19 cellular contexts compared by ENCODE assay signal in the genomic region with DNA sequence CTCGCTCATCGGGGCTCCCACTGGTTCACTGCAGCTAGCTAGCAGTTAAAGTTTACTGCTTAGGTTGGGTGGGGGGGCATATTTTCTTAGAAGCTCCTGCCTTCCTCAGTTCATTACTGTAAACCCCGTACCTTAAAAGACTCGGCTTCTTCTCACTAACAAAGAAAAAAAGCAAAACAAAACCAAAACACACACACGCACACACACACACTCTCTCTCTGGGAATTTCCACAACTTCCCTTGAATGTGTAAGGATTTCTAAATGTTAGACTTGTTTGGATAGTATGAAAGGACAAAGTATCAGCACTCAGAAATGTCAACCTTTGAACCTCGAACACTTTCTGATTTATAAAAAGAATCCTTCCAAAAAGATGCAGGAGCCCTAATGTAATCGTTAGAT. TPM values are rescaled to one million over a fixed set of nuclear protein-coding genes. Genes with fewer than 3 reads are reported as not detected.
DNase-seq lines count a peak whose midpoint lies in the region; ATAC-seq, FAIRE-seq and TF ChIP-seq lines count a peak whose summit lies in the region.
"Had no signal": no experiment of that assay in that cellular context is flagged by ENCODE, and none has a peak within 500 bp of the region (broad histone marks: within the 10 kb centered on the region; RNA-seq: fewer than 3 reads in every experiment).

No MANE protein-coding gene starts in this region.

- peaks cover 74 to 91% (median 84%) of the 10 kb centered on the region in 5 donors for H3K27me3 Mint-ChIP-seq in naive thymus-derived CD4-positive, alpha-beta T cell
- peaks cover 81% of the 10 kb centered on the region for H3K27me3 Mint-ChIP-seq in stimulated activated memory B cell treated with anti-CD40 and anti-IgM and Interleukin-4, amounts not matched to agents 10 μg/mL and 1 μg/mL and 100 μg/mL, for 72 hours

- WGBS in A549 (ENCODE audit: missing lambda C conversion rate) = 38% methylated on average over 7 of the region's 7 CpGs
- 18% methylated on average over 7 of the region's 7 CpGs; no CpG with 5 or more reads in 1 of the 2 experiments for WGBS in H1 (ENCODE audit: extremely low coverage in 1 of 2, insufficient coverage in 1 of 2, insufficient read length in 1 of 2, insufficient replicate concordance in 2 of 2, low coverage in 1 of 2, low lambda C conversion rate in 2 of 2, missing lambda C conversion rate in 1 of 2), 2 experiments

- no peak overlapping the region for H3K4me3 ChIP-seq in A549
- peak overlapping the region; percentile 66 for H3K4me3 ChIP-seq in HUES6 (ENCODE audit: low read depth, low read length)
- peak overlapping the region in 3 of 4 experiments; percentile 36 to 62 (median 42); a peak in 4 of 8 replicates for H3K4me3 ChIP-seq in H1 (ENCODE audit: extremely low read depth in 1 of 4, insufficient read depth in 2 of 4, low read depth in 3 of 4, low read length in 4 of 4)
- no peak overlapping the region for H3K4me3 ChIP-seq in naive thymus-derived CD4-positive, alpha-beta T cell (ENCODE audit: low read length)
- H3K4me3 ChIP-seq: HAP-1 had no signal

- H3K18ac ChIP-seq in H1 (ENCODE audit: extremely low read depth, low read length) = no peak overlapping the region; the same call in 1 of the 2 replicates

- TF ChIP-seq CTCF in A549 (IDR thresholded peaks at IDR 0.05) (no peak), H1 (IDR thresholded peaks at IDR 0.05; ENCODE audit: control extremely low read depth in 1 of 3, insufficient read depth in 1 of 3, low read depth in 1 of 3, low read length in 3 of 3) (no peak)

- H3K27ac Mint-ChIP-seq in naive thymus-derived CD4-positive, alpha-beta T cell = no peak overlapping the region
- no peak overlapping the region for H3K27ac Mint-ChIP-seq in stimulated activated memory B cell treated with anti-CD40 and anti-IgM and Interleukin-4, amounts not matched to agents 10 μg/mL and 1 μg/mL and 100 μg/mL, for 72 hours
- H3K27ac Mint-ChIP-seq: activated CD8-positive, alpha-beta memory T cell treated with anti-CD3 and anti-CD28 coated beads, Interleukin-2, amount 10 ng/mL, durations not matched to agents 7 days and 5 days; activated naive CD4-positive, alpha-beta T cell treated with anti-CD3 and anti-CD28 coated beads, Interleukin-2, amount 10 ng/mL, durations not matched to agents 7 days and 5 days; natural killer cell had no signal

- H2AK5ac ChIP-seq in H1 (ENCODE audit: low read depth, low read length) = no peak overlapping the region

- no peak overlapping the region for H3K56ac ChIP-seq in H1 (replicated peaks; ENCODE audit: insufficient read length, low read depth, low read length)

- no peak overlapping the region for H3K14ac ChIP-seq in H1 (ENCODE audit: insufficient read length)

- H2BK120ac ChIP-seq in H1 (replicated peaks; ENCODE audit: low read depth, low read length) = no peak overlapping the region

- H3K9ac ChIP-seq in HUES6 (ENCODE audit: low read length) = no peak overlapping the region
- no peak overlapping the region for H3K9ac ChIP-seq in H1 (replicated peaks in 1 of 4; ENCODE audit: extremely low read depth in 1 of 4, low read depth in 3 of 4, low read length in 3 of 4)

- peaks cover 0 to 4% (median 0%) of the 10 kb centered on the region in 11 donors for H3K9me3 Mint-ChIP-seq in naive thymus-derived CD4-positive, alpha-beta T cell
- H3K9me3 Mint-ChIP-seq in stimulated activated memory B cell treated with anti-CD40 and anti-IgM and Interleukin-4, amounts not matched to agents 10 μg/mL and 1 μg/mL and 100 μg/mL, for 72 hours = no peaks in the 10 kb centered on the region
- H3K9me3 Mint-ChIP-seq: activated naive CD4-positive, alpha-beta T cell treated with anti-CD3 and anti-CD28 coated beads, Interleukin-2, amount 10 ng/mL, durations not matched to agents 7 days and 5 days had no signal

- POLR2A ChIA-PET in A549 (lab: Yijun Ruan, JAX) (interaction anchor here (0.7 to 3.2 kb wide), 4 partner anchors 8 to 220 kb away, joined by 4 to 48 read pairs (median 16); partner anchors contain the start of gene CCDC91), H1 (lab: Charles Lee; ENCODE audit: partially characterized antibody) (interaction anchor here (1.3 kb wide), 1 partner anchor 192 kb away, joined by 3 read pairs; no protein-coding TSS in a partner anchor)
- POLR2A ChIA-PET in naive thymus-derived CD4-positive, alpha-beta T cell (lab: Charles Lee) = no interaction called here

- TF ChIP-seq POLR2A in A549 (IDR thresholded peaks at IDR 0.05; ENCODE audit: low read length) (no peak), H1 (IDR thresholded peaks at IDR 0.05; ENCODE audit: control extremely low read depth in 1 of 2, low read depth in 2 of 2, low read length in 2 of 2) (no peak)

- H3K4me1 Mint-ChIP-seq in naive thymus-derived CD4-positive, alpha-beta T cell = peaks cover 13 to 42% (median 23%) of the 10 kb centered on the region in 7 donors
- H3K4me1 Mint-ChIP-seq in stimulated activated memory B cell treated with anti-CD40 and anti-IgM and Interleukin-4, amounts not matched to agents 10 μg/mL and 1 μg/mL and 100 μg/mL, for 72 hours = peaks cover 25% of the 10 kb centered on the region

- no peaks in the 10 kb centered on the region for H3K79me1 ChIP-seq in H1 (ENCODE audit: low read depth, low read length)

- no peak for TF ChIP-seq EP300 in A549 (IDR thresholded peaks at IDR 0.05)
- TF ChIP-seq EP300 in H1 (IDR thresholded peaks at IDR 0.05; ENCODE audit: borderline replicate concordance in 1 of 2, low read depth in 2 of 2, low read length in 2 of 2) = no peak

- peaks cover 3 to 14% of the 10 kb centered on the region in 2 experiments for H4K20me1 ChIP-seq in H1 (replicated peaks in 1 of 2; ENCODE audit: control insufficient read depth in 1 of 2, insufficient read depth in 2 of 2, low read length in 2 of 2)

- H3K27me3 ChIP-seq in HUES6 (ENCODE audit: control insufficient read depth, insufficient read depth, low read length) (peaks cover 100% of the 10 kb centered on the region), H1 (replicated peaks in 1 of 4; ENCODE audit: control insufficient read depth in 3 of 4, extremely low read depth in 1 of 4, insufficient read depth in 3 of 4, low read length in 3 of 4) (peaks cover 64 to 98% (median 88%) of the 10 kb centered on the region in 4 experiments)
- H3K27me3 ChIP-seq in naive thymus-derived CD4-positive, alpha-beta T cell (ENCODE audit: control insufficient read depth in 2 of 2, insufficient read depth in 2 of 2, low read length in 2 of 2) = peaks cover 8 to 24% of the 10 kb centered on the region in 2 donors

- H3K27ac ChIP-seq in A549 (peak overlapping the region; percentile 82 to 95; a peak in 4 of 6 replicates), HUES6 (ENCODE audit: low read depth, low read length) (no peak overlapping the region), H1 (ENCODE audit: low read depth, low read length) (no peak overlapping the region)
- H3K27ac ChIP-seq in naive thymus-derived CD4-positive, alpha-beta T cell (ENCODE audit: low read depth, low read length) = no peak overlapping the region
- H3K27ac ChIP-seq: VCaP had no signal

- no peaks in the 10 kb centered on the region for H3K36me3 ChIP-seq in HUES6 (ENCODE audit: control insufficient read depth, insufficient read depth, low read length)
- 0 out of 8 replicates have a peak, but pooled peaks cover 0 to 3% (median 0%) of the 10 kb centered on the region in 4 experiments for H3K36me3 ChIP-seq in H1 (ENCODE audit: control insufficient read depth in 2 of 4, insufficient read depth in 4 of 4, low read length in 3 of 4)
- H3K36me3 ChIP-seq in naive thymus-derived CD4-positive, alpha-beta T cell (ENCODE audit: control insufficient read depth in 2 of 3, insufficient read depth in 3 of 3, low read length in 3 of 3) = no peaks in the 10 kb centered on the region
- H3K36me3 ChIP-seq: HAP-1 had no signal

- H4K91ac ChIP-seq in H1 (replicated peaks; ENCODE audit: insufficient read length, low read length) = no peak overlapping the region

- FAIRE-seq in A549 (lab: Jason Lieb, UNC) (no peak), H1 (lab: Jason Lieb, UNC) (no peak)

- CTCF ChIA-PET in A549 (lab: Yijun Ruan, JAX) = interaction anchor here (1.4 to 3.6 kb wide), 4 partner anchors 47 to 239 kb away, joined by 4 to 41 read pairs (median 12); no protein-coding TSS in a partner anchor
- CTCF ChIA-PET in H1 (lab: Charles Lee; ENCODE audit: partially characterized antibody) = interaction anchor here (1.2 to 1.6 kb wide), 3 partner anchors 18 to 901 kb away, joined by 3 to 6 read pairs (median 3); no protein-coding TSS in a partner anchor
- CTCF ChIA-PET in naive thymus-derived CD4-positive, alpha-beta T cell (lab: Charles Lee) = interaction anchor here (0.5 kb wide), 1 partner anchor 100 kb away, joined by 3 read pairs; no protein-coding TSS in a partner anchor

- peaks cover 0 to 5% (median 0%) of the 10 kb centered on the region in 5 donors for H3K36me3 Mint-ChIP-seq in naive thymus-derived CD4-positive, alpha-beta T cell
- H3K36me3 Mint-ChIP-seq in stimulated activated memory B cell treated with anti-CD40 and anti-IgM and Interleukin-4, amounts not matched to agents 10 μg/mL and 1 μg/mL and 100 μg/mL, for 72 hours = no peaks in the 10 kb centered on the region
- H3K36me3 Mint-ChIP-seq: activated CD8-positive, alpha-beta memory T cell treated with anti-CD3 and anti-CD28 coated beads, Interleukin-2, amount 10 ng/mL, durations not matched to agents 7 days and 5 days; activated naive CD4-positive, alpha-beta T cell treated with anti-CD3 and anti-CD28 coated beads, Interleukin-2, amount 10 ng/mL, durations not matched to agents 7 days and 5 days had no signal

- no peak overlapping the region for H2AFZ ChIP-seq in H1 (ENCODE audit: low read length)

- intact Hi-C loops in naive thymus-derived CD4-positive, alpha-beta T cell (cut with micrococcal nuclease) = no loop called here

- no peak overlapping the region for H2BK15ac ChIP-seq in H1 (ENCODE audit: low read length)

- H3K4me2 ChIP-seq in A549 (peak overlapping the region; percentile 94), H1 (ENCODE audit: insufficient read depth in 1 of 2, low read depth in 2 of 2, low read length in 2 of 2) (peak overlapping the region; percentile 69 to 70)

- TF ChIP-seq RAD21 in A549 (conservative IDR thresholded peaks at IDR 0.05 in 1 of 2, IDR thresholded peaks at IDR 0.05 in 1 of 2) = no peak
- TF ChIP-seq RAD21 in H1 (IDR thresholded peaks at IDR 0.05 in 1 of 2, conservative IDR thresholded peaks at IDR 0.05 in 1 of 2; ENCODE audit: low read depth in 2 of 2, low read length in 2 of 2) = no peak

- H3K23ac ChIP-seq in H1 (ENCODE audit: insufficient read length) = no peak overlapping the region

- in situ Hi-C loops in KBM-7 (cut with MboI; ENCODE audit: low pct_unique_long_range_greater_than_20kb, low sequenced_read_pairs) = no loop called here

- H4K5ac ChIP-seq in H1 (ENCODE audit: insufficient read length, low read depth, low read length) = no peak overlapping the region

- no peaks in the 10 kb centered on the region for H3K79me2 ChIP-seq in H1 (ENCODE audit: control insufficient read depth in 1 of 2, insufficient read depth in 2 of 2, low read length in 2 of 2)

- H2BK20ac ChIP-seq in H1 (ENCODE audit: low read length) = no peak overlapping the region

- H3K23me2 ChIP-seq in H1 (ENCODE audit: low read depth, low read length) = peaks cover 20% of the 10 kb centered on the region

- peak overlapping the region in 8 of 10 donors; percentile 14 to 79 (median 64) for H3K4me3 Mint-ChIP-seq in naive thymus-derived CD4-positive, alpha-beta T cell
- no peak overlapping the region for H3K4me3 Mint-ChIP-seq in stimulated activated memory B cell treated with anti-CD40 and anti-IgM and Interleukin-4, amounts not matched to agents 10 μg/mL and 1 μg/mL and 100 μg/mL, for 72 hours

- H3K9me3 ChIP-seq in A549 = no peaks in the 10 kb centered on the region
- no peaks in the 10 kb centered on the region for H3K9me3 ChIP-seq in HUES6 (ENCODE audit: control insufficient read depth, insufficient read depth, low read depth, low read length)
- H3K9me3 ChIP-seq in H1 (ENCODE audit: insufficient read depth in 2 of 2, low read depth in 1 of 2, low read length in 1 of 2) = no peaks in the 10 kb centered on the region
- H3K9me3 ChIP-seq in naive thymus-derived CD4-positive, alpha-beta T cell (ENCODE audit: control insufficient read depth in 2 of 3, low read length in 3 of 3) = no peaks in the 10 kb centered on the region
- H3K9me3 ChIP-seq: HAP-1 had no signal

- no peak overlapping the region for H4K8ac ChIP-seq in H1 (ENCODE audit: extremely low read depth, insufficient read depth, low read length)

- H2BK5ac ChIP-seq in H1 (ENCODE audit: low read depth, low read length) = no peak overlapping the region

- no peak overlapping the region for H2BK12ac ChIP-seq in H1 (ENCODE audit: low read depth, low read length)

- no peak for ATAC-seq in A549
- no peak for ATAC-seq in naive thymus-derived CD4-positive, alpha-beta T cell
- no peak for ATAC-seq in stimulated activated memory B cell treated with anti-CD40 and anti-IgM and Interleukin-4, amounts not matched to agents 10 μg/mL and 1 μg/mL and 100 μg/mL, for 72 hours
- ATAC-seq: activated CD8-positive, alpha-beta memory T cell treated with anti-CD3 and anti-CD28 coated beads, Interleukin-2, amount 10 ng/mL, durations not matched to agents 7 days and 5 days; left cardiac atrium; natural killer cell had no signal

- H3K4me1 ChIP-seq in A549 (peaks cover 70% of the 10 kb centered on the region), HUES6 (ENCODE audit: control insufficient read depth, insufficient read depth, low read length) (peaks cover 20% of the 10 kb centered on the region), H1 (replicated peaks in 1 of 4; ENCODE audit: control insufficient read depth in 3 of 4, insufficient read depth in 4 of 4, low read length in 3 of 4) (peaks cover 9 to 22% (median 13%) of the 10 kb centered on the region in 4 experiments)
- peaks cover 0 to 3% of the 10 kb centered on the region in 2 donors for H3K4me1 ChIP-seq in naive thymus-derived CD4-positive, alpha-beta T cell (ENCODE audit: control insufficient read depth in 2 of 2, insufficient read depth in 2 of 2, low read length in 2 of 2)

- no peak overlapping the region for H3K4ac ChIP-seq in H1 (replicated peaks; ENCODE audit: insufficient read length, low read depth, low read length)

- DNase-seq in A549 (ENCODE audit: low read depth in 1 of 2, low spot score in 1 of 2) (no peak), H1 (ENCODE audit: low read depth in 1 of 2, low spot score in 2 of 2) (no peak), C1 segment of cervical spinal cord (lab: John Stamatoyannopoulos, UW) (no peak), KBM-7 (no peak), NCI-H1105 (lab: John Stamatoyannopoulos, UW) (no peak)
- no peak for DNase-seq in naive thymus-derived CD4-positive, alpha-beta T cell
- DNase-seq: activated CD8-positive, alpha-beta memory T cell treated with anti-CD3 and anti-CD28 coated beads, Interleukin-2, amount 10 ng/mL, durations not matched to agents 7 days and 5 days; activated naive CD4-positive, alpha-beta T cell treated with anti-CD3 and anti-CD28 coated beads, Interleukin-2, amount 10 ng/mL, durations not matched to agents 7 days and 5 days; central memory CD4-positive, alpha-beta T cell; DMS79 treated with DMSO at 0.1 percent for 48 hours; KG1; natural killer cell; NCI-H1436 treated with DMSO at 0.1 percent for 48 hours; NCI-H510A treated with DMSO at 0.1 percent for 48 hours had no signal

RNA-seq across cellular contexts. Expression of gene PTHLH, which starts 0.9 kb away (rescaled TPM):
- polyA plus RNA-seq in A549 (2011; rRNA removed) (25.7 and 27.9 TPM in 2 replicates), A549 (2017; fragmentation: RNase III; extraction: RNeasy Plus Mini Kit Qiagen cat#74134 plus additional on column Dnase treatment) (7.7 to 13.4 TPM (median 10.9 TPM) in 3 replicates), H1 (2011; rRNA removed) (0.32 TPM in 1 of 2 replicates, not detected in the other)
- 23.9 and 24.1 TPM in 2 replicates for polyA plus RNA-seq in A549 (2012; cell fraction: cytosol; rRNA removed)
- 35.0 and 41.7 TPM in 2 replicates for polyA plus RNA-seq in A549 (2012; cell fraction: nucleus; rRNA removed)
- polyA minus RNA-seq in A549 (2011; rRNA and poly(A)+ RNA removed) = 11.5 and 12.7 TPM in 2 replicates
- total RNA-seq in H1 (2021; fragmentation: NEBNext Ultra II Directional; extraction: Animal tissue kit (Norgen Biotek cat#: 25700)) = not detected in 2 replicates
- not detected for polyA plus RNA-seq in H1 (2011; cell fraction: cytosol; rRNA removed)
- not detected for polyA plus RNA-seq in H1 (2011; cell fraction: nucleus; rRNA removed)
- polyA plus RNA-seq in H1 (2012, experiment 1 of 2) = not detected in 4 replicates
- polyA plus RNA-seq in H1 (2012, experiment 2 of 2) = not detected
- 0.06 TPM for polyA plus RNA-seq in H1 (2013, experiment 1 of 2)
- 0.07 TPM for polyA plus RNA-seq in H1 (2013, experiment 2 of 2)
- polyA minus RNA-seq in H1 (2011; rRNA and poly(A)+ RNA removed) = not detected in 2 replicates
- polyA minus RNA-seq in H1 (2011; cell fraction: cytosol; rRNA and poly(A)+ RNA removed) = not detected
- polyA minus RNA-seq in H1 (2011; cell fraction: nucleus; rRNA and poly(A)+ RNA removed) = not detected
- not detected for total RNA-seq in naive thymus-derived CD4-positive, alpha-beta T cell
- not detected for polyA plus RNA-seq in naive thymus-derived CD4-positive, alpha-beta T cell
- total RNA-seq: natural killer cell had no signal

Comparison
In these comparisons a context has a peak if more than half of its experiments do, and no peak if none do; other contexts are left out.
1. H3K27ac ChIP-seq: peak in A549 (2 of 2); none in HUES6 (single experiment), H1 (single experiment) and naive thymus-derived CD4-positive, alpha-beta T cell (single experiment).
2. H3K4me3 ChIP-seq: peak in HUES6 (single experiment) and H1 (3 of 4); none in A549 (single experiment) and naive thymus-derived CD4-positive, alpha-beta T cell (single experiment).
3. RNA of gene PTHLH, which starts 0.9 kb away (polyA plus RNA-seq): 7.7 to 41.7 TPM in A549; 0.06 to 0.32 TPM in H1 and not detected in naive thymus-derived CD4-positive, alpha-beta T cell; every median in the first group is over 4 times any median in the second.
4. Of the 18 proteins assayed by ChIP-seq in both H1 and A549: peak only in H1: RNF2; only in A549: none; in both: none; in neither: 17.